1 cellular context compared by ENCODE assay signal in the genomic region with DNA sequence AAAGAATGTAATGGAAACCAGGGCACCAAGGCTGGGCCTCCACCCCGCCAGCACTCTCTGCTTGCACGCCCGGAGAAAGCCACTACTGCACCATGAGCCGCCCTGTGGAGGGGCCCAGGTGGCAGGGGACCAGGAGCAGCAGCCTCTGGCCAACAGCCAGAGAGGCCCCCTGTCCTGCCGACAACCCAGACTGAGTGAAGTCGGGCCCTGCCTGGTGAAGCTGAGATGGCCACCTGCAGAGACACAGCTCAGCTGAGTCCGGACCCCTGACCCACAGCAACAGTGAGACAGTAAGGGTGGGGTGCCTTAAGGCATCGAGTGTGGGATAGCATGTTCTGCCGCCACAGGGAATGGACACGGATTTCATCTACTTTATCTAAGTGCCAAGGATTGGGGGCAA.
TF ChIP-seq lines count a peak whose summit lies in the region.

No MANE protein-coding gene starts in this region.

TF ChIP-seq in GM12878, 131 proteins besides CTCF, POLR2A, EP300 and RAD21:
- TF ChIP-seq RB1 (IDR thresholded peaks at IDR 0.05; ENCODE audit: borderline replicate concordance) (no peak), SIN3A (IDR thresholded peaks at IDR 0.05; ENCODE audit: low read depth, low read length) (no peak), TCF7 (IDR thresholded peaks at IDR 0.05; ENCODE audit: borderline replicate concordance) (no peak), TAF1 (IDR thresholded peaks at IDR 0.05; ENCODE audit: borderline replicate concordance, low read depth, low read length) (no peak), TBL1XR1 (IDR thresholded peaks at IDR 0.05; ENCODE audit: low read depth, low read length) (no peak), KLF5 (IDR thresholded peaks at IDR 0.05; ENCODE audit: partially characterized antibody) (no peak), CBX5 (IDR thresholded peaks at IDR 0.05; ENCODE audit: low read depth) (no peak), HDAC6 (IDR thresholded peaks at IDR 0.05; ENCODE audit: unreplicated experiment) (no peak), ZNF24 (IDR thresholded peaks at IDR 0.05) (no peak), MXI1 (IDR thresholded peaks at IDR 0.05; ENCODE audit: low read depth, low read length) (no peak)
- TF ChIP-seq, protein P1, sequence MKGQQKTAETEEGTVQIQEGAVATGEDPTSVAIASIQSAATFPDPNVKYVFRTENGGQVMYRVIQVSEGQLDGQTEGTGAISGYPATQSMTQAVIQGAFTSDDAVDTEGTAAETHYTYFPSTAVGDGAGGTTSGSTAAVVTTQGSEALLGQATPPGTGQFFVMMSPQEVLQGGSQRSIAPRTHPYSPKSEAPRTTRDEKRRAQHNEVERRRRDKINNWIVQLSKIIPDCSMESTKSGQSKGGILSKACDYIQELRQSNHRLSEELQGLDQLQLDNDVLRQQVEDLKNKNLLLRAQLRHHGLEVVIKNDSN (IDR thresholded peaks at IDR 0.05; ENCODE audit: borderline replicate concordance, extremely low read length, insufficient read depth, low read depth, low read length) = no peak
- TF ChIP-seq, protein P2, sequence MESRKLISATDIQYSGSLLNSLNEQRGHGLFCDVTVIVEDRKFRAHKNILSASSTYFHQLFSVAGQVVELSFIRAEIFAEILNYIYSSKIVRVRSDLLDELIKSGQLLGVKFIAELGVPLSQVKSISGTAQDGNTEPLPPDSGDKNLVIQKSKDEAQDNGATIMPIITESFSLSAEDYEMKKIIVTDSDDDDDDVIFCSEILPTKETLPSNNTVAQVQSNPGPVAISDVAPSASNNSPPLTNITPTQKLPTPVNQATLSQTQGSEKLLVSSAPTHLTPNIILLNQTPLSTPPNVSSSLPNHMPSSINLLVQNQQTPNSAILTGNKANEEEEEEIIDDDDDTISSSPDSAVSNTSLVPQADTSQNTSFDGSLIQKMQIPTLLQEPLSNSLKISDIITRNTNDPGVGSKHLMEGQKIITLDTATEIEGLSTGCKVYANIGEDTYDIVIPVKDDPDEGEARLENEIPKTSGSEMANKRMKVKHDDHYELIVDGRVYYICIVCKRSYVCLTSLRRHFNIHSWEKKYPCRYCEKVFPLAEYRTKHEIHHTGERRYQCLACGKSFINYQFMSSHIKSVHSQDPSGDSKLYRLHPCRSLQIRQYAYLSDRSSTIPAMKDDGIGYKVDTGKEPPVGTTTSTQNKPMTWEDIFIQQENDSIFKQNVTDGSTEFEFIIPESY (IDR thresholded peaks at IDR 0.05) = no peak
- TF ChIP-seq, protein P3, sequence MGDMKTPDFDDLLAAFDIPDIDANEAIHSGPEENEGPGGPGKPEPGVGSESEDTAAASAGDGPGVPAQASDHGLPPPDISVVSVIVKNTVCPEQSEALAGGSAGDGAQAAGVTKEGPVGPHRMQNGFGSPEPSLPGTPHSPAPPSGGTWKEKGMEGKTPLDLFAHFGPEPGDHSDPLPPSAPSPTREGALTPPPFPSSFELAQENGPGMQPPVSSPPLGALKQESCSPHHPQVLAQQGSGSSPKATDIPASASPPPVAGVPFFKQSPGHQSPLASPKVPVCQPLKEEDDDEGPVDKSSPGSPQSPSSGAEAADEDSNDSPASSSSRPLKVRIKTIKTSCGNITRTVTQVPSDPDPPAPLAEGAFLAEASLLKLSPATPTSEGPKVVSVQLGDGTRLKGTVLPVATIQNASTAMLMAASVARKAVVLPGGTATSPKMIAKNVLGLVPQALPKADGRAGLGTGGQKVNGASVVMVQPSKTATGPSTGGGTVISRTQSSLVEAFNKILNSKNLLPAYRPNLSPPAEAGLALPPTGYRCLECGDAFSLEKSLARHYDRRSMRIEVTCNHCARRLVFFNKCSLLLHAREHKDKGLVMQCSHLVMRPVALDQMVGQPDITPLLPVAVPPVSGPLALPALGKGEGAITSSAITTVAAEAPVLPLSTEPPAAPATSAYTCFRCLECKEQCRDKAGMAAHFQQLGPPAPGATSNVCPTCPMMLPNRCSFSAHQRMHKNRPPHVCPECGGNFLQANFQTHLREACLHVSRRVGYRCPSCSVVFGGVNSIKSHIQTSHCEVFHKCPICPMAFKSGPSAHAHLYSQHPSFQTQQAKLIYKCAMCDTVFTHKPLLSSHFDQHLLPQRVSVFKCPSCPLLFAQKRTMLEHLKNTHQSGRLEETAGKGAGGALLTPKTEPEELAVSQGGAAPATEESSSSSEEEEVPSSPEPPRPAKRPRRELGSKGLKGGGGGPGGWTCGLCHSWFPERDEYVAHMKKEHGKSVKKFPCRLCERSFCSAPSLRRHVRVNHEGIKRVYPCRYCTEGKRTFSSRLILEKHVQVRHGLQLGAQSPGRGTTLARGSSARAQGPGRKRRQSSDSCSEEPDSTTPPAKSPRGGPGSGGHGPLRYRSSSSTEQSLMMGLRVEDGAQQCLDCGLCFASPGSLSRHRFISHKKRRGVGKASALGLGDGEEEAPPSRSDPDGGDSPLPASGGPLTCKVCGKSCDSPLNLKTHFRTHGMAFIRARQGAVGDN (IDR thresholded peaks at IDR 0.05) = no peak
